ENCODE assay signal across 12 cellular contexts in genomic region chr6:149212892-149213786, GRCh38.
DNase-seq lines count a peak whose midpoint lies in the region; ATAC-seq and TF ChIP-seq lines count a peak whose summit lies in the region.
"Had no signal": no experiment of that assay in that cellular context is flagged by ENCODE, and none has a peak within 500 bp of the region (broad histone marks: within the 10 kb centered on the region; RNA-seq: fewer than 3 reads in every experiment).

No MANE protein-coding gene starts in this region.

- TF ChIP-seq CTCF in foreskin keratinocyte (conservative IDR thresholded peaks at IDR 0.05) = no peak

- peaks cover 4% of the 10 kb centered on the region for H3K4me1 ChIP-seq in foreskin keratinocyte
- H3K4me1 ChIP-seq: psoas muscle had no signal

- H3K4me3 Mint-ChIP-seq in activated T-cell treated with anti-CD3 and anti-CD28 coated beads, Interleukin-2, amount 50 U/mL, for 24 hours = no peak overlapping the region
- H3K4me3 Mint-ChIP-seq in stimulated activated naive B cell treated with anti-CD40 and anti-IgM and Interleukin-4, amounts not matched to agents 10 μg/mL and 1 μg/mL and 100 μg/mL, for 72 hours = no peak overlapping the region
- H3K4me3 Mint-ChIP-seq: endodermal cell had no signal

- no peaks in the 10 kb centered on the region for H3K27me3 Mint-ChIP-seq in activated T-cell treated with anti-CD3 and anti-CD28 coated beads, Interleukin-2, amount 50 U/mL, for 24 hours
- H3K27me3 Mint-ChIP-seq in stimulated activated naive B cell treated with anti-CD40 and anti-IgM and Interleukin-4, amounts not matched to agents 10 μg/mL and 1 μg/mL and 100 μg/mL, for 72 hours = no peaks in the 10 kb centered on the region

- H3K27me3 ChIP-seq in foreskin keratinocyte = no peaks in the 10 kb centered on the region

- H3K4me1 Mint-ChIP-seq in activated T-cell treated with anti-CD3 and anti-CD28 coated beads, Interleukin-2, amount 50 U/mL, for 24 hours (ENCODE audit: low read depth) = peaks cover 24% of the 10 kb centered on the region
- peaks cover 13 to 22% of the 10 kb centered on the region in 2 donors for H3K4me1 Mint-ChIP-seq in stimulated activated naive B cell treated with anti-CD40 and anti-IgM and Interleukin-4, amounts not matched to agents 10 μg/mL and 1 μg/mL and 100 μg/mL, for 72 hours

- DNase-seq in activated T-cell treated with anti-CD3 and anti-CD28 coated beads, Interleukin-2, amount 50 U/mL, for 24 hours = peak; percentile 43
- no peak for DNase-seq in activated T-cell treated with anti-CD3 and anti-CD28 coated beads, Interleukin-2, amount 50 U/mL, for 1 hour
- DNase-seq in activated naive CD4-positive, alpha-beta T cell treated with anti-CD3 and anti-CD28 coated beads, Interleukin-2, amount 50 U/mL, for 72 hours (ENCODE audit: low spot score in 2 of 2) = peak; percentile 34 to 62
- DNase-seq in stimulated activated naive B cell treated with anti-CD40 and anti-IgM and Interleukin-4, amounts not matched to agents 10 μg/mL and 1 μg/mL and 100 μg/mL, for 72 hours = peak; percentile 46
- no peak for DNase-seq in retina
- DNase-seq in foreskin keratinocyte = no peak
- DNase-seq in RKO (ENCODE audit: low spot score) = no peak
- DNase-seq: activated CD8-positive, alpha-beta memory T cell treated with anti-CD3 and anti-CD28 coated beads, Interleukin-2, amount 50 U/mL, for 4 hours; endodermal cell; NCI-H1105 treated with DMSO at 0.1 percent for 48 hours; psoas muscle had no signal

- ATAC-seq in HG03135 (IDR thresholded peaks at IDR 0.05; ENCODE audit: unreplicated experiment) (peak; percentile 31), foreskin keratinocyte (no peak)
- ATAC-seq in activated naive CD4-positive, alpha-beta T cell treated with anti-CD3 and anti-CD28 coated beads, Interleukin-2, amount 50 U/mL, for 72 hours = peak; percentile 51 to 53
- peak; percentile 71 for ATAC-seq in stimulated activated naive B cell treated with anti-CD40 and anti-IgM and Interleukin-4, amounts not matched to agents 10 μg/mL and 1 μg/mL and 100 μg/mL, for 72 hours (replicated peaks)
- ATAC-seq: psoas muscle had no signal

- H3K9me3 Mint-ChIP-seq in activated T-cell treated with anti-CD3 and anti-CD28 coated beads, Interleukin-2, amount 50 U/mL, for 24 hours = peaks cover 5% of the 10 kb centered on the region
- peaks cover 4 to 9% of the 10 kb centered on the region in 2 donors for H3K9me3 Mint-ChIP-seq in activated naive CD4-positive, alpha-beta T cell treated with anti-CD3 and anti-CD28 coated beads, Interleukin-2, amount 50 U/mL, for 72 hours
- H3K9me3 Mint-ChIP-seq in stimulated activated naive B cell treated with anti-CD40 and anti-IgM and Interleukin-4, amounts not matched to agents 10 μg/mL and 1 μg/mL and 100 μg/mL, for 72 hours = peaks cover 0 to 3% of the 10 kb centered on the region in 2 donors
- H3K9me3 Mint-ChIP-seq: endodermal cell had no signal

- H3K27ac ChIP-seq in foreskin keratinocyte = no peak overlapping the region
- H3K27ac ChIP-seq: psoas muscle had no signal

- no peak overlapping the region for H3K27ac Mint-ChIP-seq in activated T-cell treated with anti-CD3 and anti-CD28 coated beads, Interleukin-2, amount 50 U/mL, for 24 hours
- H3K27ac Mint-ChIP-seq in activated naive CD4-positive, alpha-beta T cell treated with anti-CD3 and anti-CD28 coated beads, Interleukin-2, amount 50 U/mL, for 72 hours = no peak overlapping the region
- H3K27ac Mint-ChIP-seq in stimulated activated naive B cell treated with anti-CD40 and anti-IgM and Interleukin-4, amounts not matched to agents 10 μg/mL and 1 μg/mL and 100 μg/mL, for 72 hours = no peak overlapping the region
- H3K27ac Mint-ChIP-seq: endodermal cell had no signal

- no peaks in the 10 kb centered on the region for H3K36me3 Mint-ChIP-seq in activated T-cell treated with anti-CD3 and anti-CD28 coated beads, Interleukin-2, amount 50 U/mL, for 24 hours (ENCODE audit: low read depth)
- peaks cover 0 to 40% of the 10 kb centered on the region in 2 donors for H3K36me3 Mint-ChIP-seq in activated naive CD4-positive, alpha-beta T cell treated with anti-CD3 and anti-CD28 coated beads, Interleukin-2, amount 50 U/mL, for 72 hours
- H3K36me3 Mint-ChIP-seq in stimulated activated naive B cell treated with anti-CD40 and anti-IgM and Interleukin-4, amounts not matched to agents 10 μg/mL and 1 μg/mL and 100 μg/mL, for 72 hours = no peaks in the 10 kb centered on the region

Comparison
In these comparisons a context has a peak if more than half of its experiments do, and no peak if none do; other contexts are left out.
1. DNase-seq: peak in activated T-cell treated with anti-CD3 and anti-CD28 coated beads, Interleukin-2, amount 50 U/mL, for 24 hours (single experiment), activated naive CD4-positive, alpha-beta T cell treated with anti-CD3 and anti-CD28 coated beads, Interleukin-2, amount 50 U/mL, for 72 hours (2 of 2) and stimulated activated naive B cell treated with anti-CD40 and anti-IgM and Interleukin-4, amounts not matched to agents 10 μg/mL and 1 μg/mL and 100 μg/mL, for 72 hours (single experiment); none in activated T-cell treated with anti-CD3 and anti-CD28 coated beads, Interleukin-2, amount 50 U/mL, for 1 hour (single experiment), retina (single experiment), foreskin keratinocyte (0 of 2) and RKO (single experiment).